22 cellular contexts compared by ENCODE assay signal in the genomic region with DNA sequence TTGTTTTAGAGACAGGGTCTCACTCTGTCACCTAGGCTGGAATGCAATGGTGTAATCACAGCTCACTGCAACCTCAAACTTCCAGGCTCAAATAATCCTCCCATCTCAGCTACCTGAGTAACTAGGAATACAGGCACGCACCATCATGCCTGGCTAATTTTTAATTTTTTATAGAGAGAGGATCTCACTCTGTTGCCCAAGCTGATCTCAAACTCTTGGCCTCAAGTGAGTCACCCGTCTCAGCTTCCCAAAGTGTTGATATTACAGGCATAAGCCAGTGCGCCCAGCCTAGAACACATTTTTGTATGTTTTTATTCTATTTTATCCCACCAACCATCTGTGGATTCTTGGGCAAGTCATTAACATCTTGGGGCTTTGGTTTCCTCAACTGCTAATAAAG.
"Had no signal": no experiment of that assay in that cellular context is flagged by ENCODE, and none has a peak within 500 bp of the region (broad histone marks: within the 10 kb centered on the region; RNA-seq: fewer than 3 reads in every experiment).

No MANE protein-coding gene starts in this region.

- H3K27ac ChIP-seq: adrenal gland, body of pancreas, hepatocyte, suprapubic skin, WERI-Rb-1 had no signal

- H3K9me3 ChIP-seq: adrenal gland, body of pancreas, suprapubic skin had no signal

- H3K4me3 ChIP-seq: adrenal gland, body of pancreas, hepatocyte, suprapubic skin had no signal

- H3K27me3 ChIP-seq: adrenal gland, body of pancreas, hepatocyte, suprapubic skin had no signal

- H3K4me1 ChIP-seq: adrenal gland, body of pancreas, suprapubic skin had no signal

- DNase-seq: activated CD4-positive, alpha-beta T cell treated with anti-CD3 and anti-CD28 coated beads for 36 hours; activated CD8-positive, alpha-beta T cell treated with anti-CD3 and anti-CD28 coated beads for 36 hours; activated effector memory CD4-positive, alpha-beta T cell treated with anti-CD3 and anti-CD28 coated beads, Interleukin-2, amount 50 U/mL, for 16 hours; activated T-cell treated with anti-CD3 and anti-CD28 coated beads, Interleukin-2, amount 50 U/mL, for 48 hours; adrenal gland; body of pancreas; cortex of kidney; effector CD4-positive, alpha-beta T cell; left ventricle myocardium superior; nucleus accumbens; right cardiac atrium; T-helper 17 cell; WERI-Rb-1 had no signal

- H3K4me2 ChIP-seq: hepatocyte had no signal

- FAIRE-seq: keratinocyte had no signal

- H3K4me3 Mint-ChIP-seq: activated CD4-positive, alpha-beta T cell treated with anti-CD3 and anti-CD28 coated beads for 36 hours; activated CD8-positive, alpha-beta T cell treated with anti-CD3 and anti-CD28 coated beads for 36 hours; activated naive CD4-positive, alpha-beta T cell treated with anti-CD3 and anti-CD28 coated beads, Interleukin-2, amount 50 U/mL, for 24 hours; central memory CD8-positive, alpha-beta T cell; nephron; stimulated activated naive CD8-positive, alpha-beta T cell treated with anti-CD3 and anti-CD28 coated beads, Interleukin-15, Interleukin-2, amounts not matched to agents 100 ng/mL and 50 ng/mL, for 24 hours; T-helper 17 cell; type B pancreatic cell had no signal

- H3K27ac Mint-ChIP-seq: activated CD4-positive, alpha-beta T cell treated with anti-CD3 and anti-CD28 coated beads for 36 hours; activated CD8-positive, alpha-beta T cell treated with anti-CD3 and anti-CD28 coated beads for 36 hours; activated naive CD4-positive, alpha-beta T cell treated with anti-CD3 and anti-CD28 coated beads, Interleukin-2, amount 50 U/mL, for 24 hours; nephron; progenitor cell of endocrine pancreas; stimulated activated naive CD8-positive, alpha-beta T cell treated with anti-CD3 and anti-CD28 coated beads, Interleukin-15, Interleukin-2, amounts not matched to agents 100 ng/mL and 50 ng/mL, for 24 hours; T-helper 17 cell; type B pancreatic cell had no signal

- H3K36me3 Mint-ChIP-seq: type B pancreatic cell had no signal

- ATAC-seq: activated CD4-positive, alpha-beta T cell treated with anti-CD3 and anti-CD28 coated beads for 36 hours; activated CD8-positive, alpha-beta T cell treated with anti-CD3 and anti-CD28 coated beads for 36 hours; body of pancreas; left ventricle myocardium superior; right cardiac atrium; T-helper 17 cell had no signal

- H3K9me3 Mint-ChIP-seq: activated CD8-positive, alpha-beta T cell treated with anti-CD3 and anti-CD28 coated beads for 36 hours; activated naive CD4-positive, alpha-beta T cell treated with anti-CD3 and anti-CD28 coated beads, Interleukin-2, amount 50 U/mL, for 24 hours; central memory CD8-positive, alpha-beta T cell; nephron; stimulated activated naive CD8-positive, alpha-beta T cell treated with anti-CD3 and anti-CD28 coated beads, Interleukin-15, Interleukin-2, amounts not matched to agents 100 ng/mL and 50 ng/mL, for 24 hours; type B pancreatic cell had no signal

- H3K36me3 ChIP-seq: adrenal gland, suprapubic skin, WERI-Rb-1 had no signal
